In the genomic region with DNA sequence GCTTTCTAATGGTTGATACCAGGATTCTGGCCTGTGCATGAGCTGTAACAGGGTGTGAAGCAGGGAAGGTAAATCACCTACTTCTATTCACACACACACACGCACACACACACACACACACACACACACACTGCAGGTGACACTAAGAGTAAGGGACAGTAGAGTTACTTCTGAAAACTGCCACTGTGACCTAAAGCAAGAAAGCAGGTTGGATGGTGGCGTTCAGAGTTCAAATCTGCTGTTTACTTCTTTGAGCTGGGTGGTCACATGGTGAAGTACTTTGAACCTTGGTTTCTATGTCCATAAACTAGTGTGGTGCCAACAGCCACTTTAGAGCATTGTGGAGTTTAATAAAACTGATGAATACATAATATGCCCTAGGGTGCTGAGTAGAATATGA, we compare ENCODE assay signal across 1 cellular context.
TF ChIP-seq lines count a peak whose summit lies in the region.

No MANE protein-coding gene starts in this region.

TF ChIP-seq in HepG2, 621 proteins besides CTCF, POLR2A, EP300 and RAD21 (continued from another document and continues in another):
- TF ChIP-seq, protein P1, sequence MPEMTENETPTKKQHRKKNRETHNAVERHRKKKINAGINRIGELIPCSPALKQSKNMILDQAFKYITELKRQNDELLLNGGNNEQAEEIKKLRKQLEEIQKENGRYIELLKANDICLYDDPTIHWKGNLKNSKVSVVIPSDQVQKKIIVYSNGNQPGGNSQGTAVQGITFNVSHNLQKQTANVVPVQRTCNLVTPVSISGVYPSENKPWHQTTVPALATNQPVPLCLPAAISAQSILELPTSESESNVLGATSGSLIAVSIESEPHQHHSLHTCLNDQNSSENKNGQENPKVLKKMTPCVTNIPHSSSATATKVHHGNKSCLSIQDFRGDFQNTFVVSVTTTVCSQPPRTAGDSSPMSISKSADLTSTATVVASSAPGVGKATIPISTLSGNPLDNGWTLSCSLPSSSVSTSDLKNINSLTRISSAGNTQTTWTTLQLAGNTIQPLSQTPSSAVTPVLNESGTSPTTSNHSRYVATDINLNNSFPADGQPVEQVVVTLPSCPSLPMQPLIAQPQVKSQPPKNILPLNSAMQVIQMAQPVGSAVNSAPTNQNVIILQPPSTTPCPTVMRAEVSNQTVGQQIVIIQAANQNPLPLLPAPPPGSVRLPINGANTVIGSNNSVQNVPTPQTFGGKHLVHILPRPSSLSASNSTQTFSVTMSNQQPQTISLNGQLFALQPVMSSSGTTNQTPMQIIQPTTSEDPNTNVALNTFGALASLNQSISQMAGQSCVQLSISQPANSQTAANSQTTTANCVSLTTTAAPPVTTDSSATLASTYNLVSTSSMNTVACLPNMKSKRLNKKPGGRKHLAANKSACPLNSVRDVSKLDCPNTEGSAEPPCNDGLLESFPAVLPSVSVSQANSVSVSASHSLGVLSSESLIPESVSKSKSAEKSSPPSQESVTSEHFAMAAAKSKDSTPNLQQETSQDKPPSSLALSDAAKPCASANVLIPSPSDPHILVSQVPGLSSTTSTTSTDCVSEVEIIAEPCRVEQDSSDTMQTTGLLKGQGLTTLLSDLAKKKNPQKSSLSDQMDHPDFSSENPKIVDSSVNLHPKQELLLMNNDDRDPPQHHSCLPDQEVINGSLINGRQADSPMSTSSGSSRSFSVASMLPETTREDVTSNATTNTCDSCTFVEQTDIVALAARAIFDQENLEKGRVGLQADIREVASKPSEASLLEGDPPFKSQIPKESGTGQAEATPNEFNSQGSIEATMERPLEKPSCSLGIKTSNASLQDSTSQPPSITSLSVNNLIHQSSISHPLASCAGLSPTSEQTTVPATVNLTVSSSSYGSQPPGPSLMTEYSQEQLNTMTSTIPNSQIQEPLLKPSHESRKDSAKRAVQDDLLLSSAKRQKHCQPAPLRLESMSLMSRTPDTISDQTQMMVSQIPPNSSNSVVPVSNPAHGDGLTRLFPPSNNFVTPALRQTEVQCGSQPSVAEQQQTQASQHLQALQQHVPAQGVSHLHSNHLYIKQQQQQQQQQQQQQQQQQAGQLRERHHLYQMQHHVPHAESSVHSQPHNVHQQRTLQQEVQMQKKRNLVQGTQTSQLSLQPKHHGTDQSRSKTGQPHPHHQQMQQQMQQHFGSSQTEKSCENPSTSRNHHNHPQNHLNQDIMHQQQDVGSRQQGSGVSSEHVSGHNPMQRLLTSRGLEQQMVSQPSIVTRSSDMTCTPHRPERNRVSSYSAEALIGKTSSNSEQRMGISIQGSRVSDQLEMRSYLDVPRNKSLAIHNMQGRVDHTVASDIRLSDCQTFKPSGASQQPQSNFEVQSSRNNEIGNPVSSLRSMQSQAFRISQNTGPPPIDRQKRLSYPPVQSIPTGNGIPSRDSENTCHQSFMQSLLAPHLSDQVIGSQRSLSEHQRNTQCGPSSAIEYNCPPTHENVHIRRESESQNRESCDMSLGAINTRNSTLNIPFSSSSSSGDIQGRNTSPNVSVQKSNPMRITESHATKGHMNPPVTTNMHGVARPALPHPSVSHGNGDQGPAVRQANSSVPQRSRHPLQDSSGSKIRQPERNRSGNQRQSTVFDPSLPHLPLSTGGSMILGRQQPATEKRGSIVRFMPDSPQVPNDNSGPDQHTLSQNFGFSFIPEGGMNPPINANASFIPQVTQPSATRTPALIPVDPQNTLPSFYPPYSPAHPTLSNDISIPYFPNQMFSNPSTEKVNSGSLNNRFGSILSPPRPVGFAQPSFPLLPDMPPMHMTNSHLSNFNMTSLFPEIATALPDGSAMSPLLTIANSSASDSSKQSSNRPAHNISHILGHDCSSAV (CRISPR knock-in tag; IDR thresholded peaks at IDR 0.05; ENCODE audit: borderline replicate concordance): no peak
- TF ChIP-seq POLR2AphosphoS2 (IDR thresholded peaks at IDR 0.05; ENCODE audit: low read depth, low read length): no peak
- TF ChIP-seq MATR3 (CRISPR knock-in tag; IDR thresholded peaks at IDR 0.05): no peak
- TF ChIP-seq, protein P2, sequence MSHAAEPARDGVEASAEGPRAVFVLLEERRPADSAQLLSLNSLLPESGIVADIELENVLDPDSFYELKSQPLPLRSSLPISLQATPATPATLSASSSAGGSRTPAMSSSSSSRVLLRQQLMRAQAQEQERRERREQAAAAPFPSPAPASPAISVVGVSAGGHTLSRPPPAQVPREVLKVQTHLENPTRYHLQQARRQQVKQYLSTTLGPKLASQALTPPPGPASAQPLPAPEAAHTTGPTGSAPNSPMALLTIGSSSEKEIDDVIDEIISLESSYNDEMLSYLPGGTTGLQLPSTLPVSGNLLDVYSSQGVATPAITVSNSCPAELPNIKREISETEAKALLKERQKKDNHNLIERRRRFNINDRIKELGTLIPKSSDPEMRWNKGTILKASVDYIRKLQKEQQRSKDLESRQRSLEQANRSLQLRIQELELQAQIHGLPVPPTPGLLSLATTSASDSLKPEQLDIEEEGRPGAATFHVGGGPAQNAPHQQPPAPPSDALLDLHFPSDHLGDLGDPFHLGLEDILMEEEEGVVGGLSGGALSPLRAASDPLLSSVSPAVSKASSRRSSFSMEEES (CRISPR knock-in tag; IDR thresholded peaks at IDR 0.05): peak; percentile 95
- TF ChIP-seq FOXA1 (IDR thresholded peaks at IDR 0.05): no peak
- TF ChIP-seq FOXA1 (CRISPR knock-in tag; IDR thresholded peaks at IDR 0.05): peak; percentile 81
- peak; percentile 79; the same call in 1 of the 2 replicates for TF ChIP-seq FOXK1 (CRISPR knock-in tag; IDR thresholded peaks at IDR 0.05; ENCODE audit: borderline replicate concordance, low read depth)
- no peak for TF ChIP-seq ZNF891 (CRISPR knock-in tag; IDR thresholded peaks at IDR 0.05)
- TF ChIP-seq HOXA5 (CRISPR knock-in tag; IDR thresholded peaks at IDR 0.05): no peak
- TF ChIP-seq, protein P3, sequence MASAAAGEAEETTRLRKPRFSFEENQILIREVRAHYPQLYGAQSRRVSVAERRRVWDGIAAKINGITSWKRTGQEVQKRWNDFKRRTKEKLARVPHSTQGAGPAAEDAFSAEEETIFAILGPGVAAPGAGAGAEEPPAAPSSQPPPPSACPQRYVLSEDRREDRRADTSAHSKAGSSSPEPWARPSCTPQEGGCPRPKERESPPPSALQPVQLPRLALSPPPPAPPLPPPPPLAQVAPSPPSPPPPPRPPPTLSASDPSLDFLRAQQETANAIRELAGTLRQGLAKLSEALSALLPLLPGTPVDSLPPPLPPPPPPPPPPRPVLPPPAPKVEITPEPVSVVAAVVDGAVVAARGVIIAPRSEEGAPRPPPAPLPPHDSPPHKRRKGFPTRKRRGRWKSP (CRISPR knock-in tag; IDR thresholded peaks at IDR 0.05): no peak
- TF ChIP-seq, protein P4, sequence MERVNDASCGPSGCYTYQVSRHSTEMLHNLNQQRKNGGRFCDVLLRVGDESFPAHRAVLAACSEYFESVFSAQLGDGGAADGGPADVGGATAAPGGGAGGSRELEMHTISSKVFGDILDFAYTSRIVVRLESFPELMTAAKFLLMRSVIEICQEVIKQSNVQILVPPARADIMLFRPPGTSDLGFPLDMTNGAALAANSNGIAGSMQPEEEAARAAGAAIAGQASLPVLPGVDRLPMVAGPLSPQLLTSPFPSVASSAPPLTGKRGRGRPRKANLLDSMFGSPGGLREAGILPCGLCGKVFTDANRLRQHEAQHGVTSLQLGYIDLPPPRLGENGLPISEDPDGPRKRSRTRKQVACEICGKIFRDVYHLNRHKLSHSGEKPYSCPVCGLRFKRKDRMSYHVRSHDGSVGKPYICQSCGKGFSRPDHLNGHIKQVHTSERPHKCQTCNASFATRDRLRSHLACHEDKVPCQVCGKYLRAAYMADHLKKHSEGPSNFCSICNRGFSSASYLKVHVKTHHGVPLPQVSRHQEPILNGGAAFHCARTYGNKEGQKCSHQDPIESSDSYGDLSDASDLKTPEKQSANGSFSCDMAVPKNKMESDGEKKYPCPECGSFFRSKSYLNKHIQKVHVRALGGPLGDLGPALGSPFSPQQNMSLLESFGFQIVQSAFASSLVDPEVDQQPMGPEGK (CRISPR knock-in tag; IDR thresholded peaks at IDR 0.05): no peak
- TF ChIP-seq, protein P5, sequence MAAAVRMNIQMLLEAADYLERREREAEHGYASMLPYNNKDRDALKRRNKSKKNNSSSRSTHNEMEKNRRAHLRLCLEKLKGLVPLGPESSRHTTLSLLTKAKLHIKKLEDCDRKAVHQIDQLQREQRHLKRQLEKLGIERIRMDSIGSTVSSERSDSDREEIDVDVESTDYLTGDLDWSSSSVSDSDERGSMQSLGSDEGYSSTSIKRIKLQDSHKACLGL (CRISPR knock-in tag; IDR thresholded peaks at IDR 0.05): no peak
- TF ChIP-seq HOXA7 (CRISPR knock-in tag; IDR thresholded peaks at IDR 0.05): no peak
- no peak for TF ChIP-seq NFKB2 (CRISPR knock-in tag; IDR thresholded peaks at IDR 0.05; ENCODE audit: borderline replicate concordance)
- no peak for TF ChIP-seq MIER2 (CRISPR knock-in tag; IDR thresholded peaks at IDR 0.05)
- TF ChIP-seq, protein P6, sequence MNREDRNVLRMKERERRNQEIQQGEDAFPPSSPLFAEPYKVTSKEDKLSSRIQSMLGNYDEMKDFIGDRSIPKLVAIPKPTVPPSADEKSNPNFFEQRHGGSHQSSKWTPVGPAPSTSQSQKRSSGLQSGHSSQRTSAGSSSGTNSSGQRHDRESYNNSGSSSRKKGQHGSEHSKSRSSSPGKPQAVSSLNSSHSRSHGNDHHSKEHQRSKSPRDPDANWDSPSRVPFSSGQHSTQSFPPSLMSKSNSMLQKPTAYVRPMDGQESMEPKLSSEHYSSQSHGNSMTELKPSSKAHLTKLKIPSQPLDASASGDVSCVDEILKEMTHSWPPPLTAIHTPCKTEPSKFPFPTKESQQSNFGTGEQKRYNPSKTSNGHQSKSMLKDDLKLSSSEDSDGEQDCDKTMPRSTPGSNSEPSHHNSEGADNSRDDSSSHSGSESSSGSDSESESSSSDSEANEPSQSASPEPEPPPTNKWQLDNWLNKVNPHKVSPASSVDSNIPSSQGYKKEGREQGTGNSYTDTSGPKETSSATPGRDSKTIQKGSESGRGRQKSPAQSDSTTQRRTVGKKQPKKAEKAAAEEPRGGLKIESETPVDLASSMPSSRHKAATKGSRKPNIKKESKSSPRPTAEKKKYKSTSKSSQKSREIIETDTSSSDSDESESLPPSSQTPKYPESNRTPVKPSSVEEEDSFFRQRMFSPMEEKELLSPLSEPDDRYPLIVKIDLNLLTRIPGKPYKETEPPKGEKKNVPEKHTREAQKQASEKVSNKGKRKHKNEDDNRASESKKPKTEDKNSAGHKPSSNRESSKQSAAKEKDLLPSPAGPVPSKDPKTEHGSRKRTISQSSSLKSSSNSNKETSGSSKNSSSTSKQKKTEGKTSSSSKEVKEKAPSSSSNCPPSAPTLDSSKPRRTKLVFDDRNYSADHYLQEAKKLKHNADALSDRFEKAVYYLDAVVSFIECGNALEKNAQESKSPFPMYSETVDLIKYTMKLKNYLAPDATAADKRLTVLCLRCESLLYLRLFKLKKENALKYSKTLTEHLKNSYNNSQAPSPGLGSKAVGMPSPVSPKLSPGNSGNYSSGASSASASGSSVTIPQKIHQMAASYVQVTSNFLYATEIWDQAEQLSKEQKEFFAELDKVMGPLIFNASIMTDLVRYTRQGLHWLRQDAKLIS (CRISPR knock-in tag; IDR thresholded peaks at IDR 0.05): no peak
- no peak for TF ChIP-seq MXI1 (IDR thresholded peaks at IDR 0.05; ENCODE audit: borderline replicate concordance, low read depth, low read length)
- no peak for TF ChIP-seq ZFP90 (CRISPR knock-in tag; IDR thresholded peaks at IDR 0.05; ENCODE audit: borderline replicate concordance)
- TF ChIP-seq ZFY (CRISPR knock-in tag; IDR thresholded peaks at IDR 0.05): no peak
- no peak for TF ChIP-seq HES4 (CRISPR knock-in tag; IDR thresholded peaks at IDR 0.05; ENCODE audit: borderline replicate concordance)
- TF ChIP-seq, protein P7, sequence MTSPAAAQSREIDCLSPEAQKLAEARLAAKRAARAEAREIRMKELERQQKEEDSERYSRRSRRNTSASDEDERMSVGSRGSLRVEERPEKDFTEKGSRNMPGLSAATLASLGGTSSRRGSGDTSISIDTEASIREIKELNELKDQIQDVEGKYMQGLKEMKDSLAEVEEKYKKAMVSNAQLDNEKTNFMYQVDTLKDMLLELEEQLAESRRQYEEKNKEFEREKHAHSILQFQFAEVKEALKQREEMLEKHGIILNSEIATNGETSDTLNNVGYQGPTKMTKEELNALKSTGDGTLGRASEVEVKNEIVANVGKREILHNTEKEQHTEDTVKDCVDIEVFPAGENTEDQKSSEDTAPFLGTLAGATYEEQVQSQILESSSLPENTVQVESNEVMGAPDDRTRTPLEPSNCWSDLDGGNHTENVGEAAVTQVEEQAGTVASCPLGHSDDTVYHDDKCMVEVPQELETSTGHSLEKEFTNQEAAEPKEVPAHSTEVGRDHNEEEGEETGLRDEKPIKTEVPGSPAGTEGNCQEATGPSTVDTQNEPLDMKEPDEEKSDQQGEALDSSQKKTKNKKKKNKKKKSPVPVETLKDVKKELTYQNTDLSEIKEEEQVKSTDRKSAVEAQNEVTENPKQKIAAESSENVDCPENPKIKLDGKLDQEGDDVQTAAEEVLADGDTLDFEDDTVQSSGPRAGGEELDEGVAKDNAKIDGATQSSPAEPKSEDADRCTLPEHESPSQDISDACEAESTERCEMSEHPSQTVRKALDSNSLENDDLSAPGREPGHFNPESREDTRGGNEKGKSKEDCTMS (CRISPR knock-in tag; conservative IDR thresholded peaks at IDR 0.05): no peak
- peak; percentile 80 for TF ChIP-seq MEF2D (CRISPR knock-in tag; IDR thresholded peaks at IDR 0.05)
- no peak for TF ChIP-seq SKI (IDR thresholded peaks at IDR 0.05; ENCODE audit: partially characterized antibody)
- no peak for TF ChIP-seq TCF12 (IDR thresholded peaks at IDR 0.05)
- TF ChIP-seq TCF12 (CRISPR knock-in tag; IDR thresholded peaks at IDR 0.05): no peak
- TF ChIP-seq IRF2 (CRISPR knock-in tag; IDR thresholded peaks at IDR 0.05): 0 out of 2 replicates have a peak, but pooled peaks have one; percentile 14
- TF ChIP-seq ZNF253 (CRISPR knock-in tag; IDR thresholded peaks at IDR 0.05; ENCODE audit: borderline replicate concordance): no peak
- no peak for TF ChIP-seq ZNF563 (CRISPR knock-in tag; IDR thresholded peaks at IDR 0.05)
- TF ChIP-seq MED8 (CRISPR knock-in tag; IDR thresholded peaks at IDR 0.05; ENCODE audit: insufficient replicate concordance): no peak
- TF ChIP-seq, protein P8, sequence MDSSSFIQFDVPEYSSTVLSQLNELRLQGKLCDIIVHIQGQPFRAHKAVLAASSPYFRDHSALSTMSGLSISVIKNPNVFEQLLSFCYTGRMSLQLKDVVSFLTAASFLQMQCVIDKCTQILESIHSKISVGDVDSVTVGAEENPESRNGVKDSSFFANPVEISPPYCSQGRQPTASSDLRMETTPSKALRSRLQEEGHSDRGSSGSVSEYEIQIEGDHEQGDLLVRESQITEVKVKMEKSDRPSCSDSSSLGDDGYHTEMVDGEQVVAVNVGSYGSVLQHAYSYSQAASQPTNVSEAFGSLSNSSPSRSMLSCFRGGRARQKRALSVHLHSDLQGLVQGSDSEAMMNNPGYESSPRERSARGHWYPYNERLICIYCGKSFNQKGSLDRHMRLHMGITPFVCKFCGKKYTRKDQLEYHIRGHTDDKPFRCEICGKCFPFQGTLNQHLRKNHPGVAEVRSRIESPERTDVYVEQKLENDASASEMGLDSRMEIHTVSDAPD (CRISPR knock-in tag; IDR thresholded peaks at IDR 0.05): no peak
- TF ChIP-seq TARDBP (CRISPR knock-in tag; IDR thresholded peaks at IDR 0.05): no peak; the same call in 1 of the 2 replicates
- no peak for TF ChIP-seq ZNF589 (CRISPR knock-in tag; conservative IDR thresholded peaks at IDR 0.05)
- TF ChIP-seq, protein P9, sequence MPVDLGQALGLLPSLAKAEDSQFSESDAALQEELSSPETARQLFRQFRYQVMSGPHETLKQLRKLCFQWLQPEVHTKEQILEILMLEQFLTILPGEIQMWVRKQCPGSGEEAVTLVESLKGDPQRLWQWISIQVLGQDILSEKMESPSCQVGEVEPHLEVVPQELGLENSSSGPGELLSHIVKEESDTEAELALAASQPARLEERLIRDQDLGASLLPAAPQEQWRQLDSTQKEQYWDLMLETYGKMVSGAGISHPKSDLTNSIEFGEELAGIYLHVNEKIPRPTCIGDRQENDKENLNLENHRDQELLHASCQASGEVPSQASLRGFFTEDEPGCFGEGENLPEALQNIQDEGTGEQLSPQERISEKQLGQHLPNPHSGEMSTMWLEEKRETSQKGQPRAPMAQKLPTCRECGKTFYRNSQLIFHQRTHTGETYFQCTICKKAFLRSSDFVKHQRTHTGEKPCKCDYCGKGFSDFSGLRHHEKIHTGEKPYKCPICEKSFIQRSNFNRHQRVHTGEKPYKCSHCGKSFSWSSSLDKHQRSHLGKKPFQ (CRISPR knock-in tag; IDR thresholded peaks at IDR 0.05; ENCODE audit: insufficient replicate concordance): peak; percentile 79
- TF ChIP-seq ATF7-NPFF (CRISPR knock-in tag; IDR thresholded peaks at IDR 0.05; ENCODE audit: low read depth): no peak
